ENCODE assay signal across 8 cellular contexts in the genomic region with DNA sequence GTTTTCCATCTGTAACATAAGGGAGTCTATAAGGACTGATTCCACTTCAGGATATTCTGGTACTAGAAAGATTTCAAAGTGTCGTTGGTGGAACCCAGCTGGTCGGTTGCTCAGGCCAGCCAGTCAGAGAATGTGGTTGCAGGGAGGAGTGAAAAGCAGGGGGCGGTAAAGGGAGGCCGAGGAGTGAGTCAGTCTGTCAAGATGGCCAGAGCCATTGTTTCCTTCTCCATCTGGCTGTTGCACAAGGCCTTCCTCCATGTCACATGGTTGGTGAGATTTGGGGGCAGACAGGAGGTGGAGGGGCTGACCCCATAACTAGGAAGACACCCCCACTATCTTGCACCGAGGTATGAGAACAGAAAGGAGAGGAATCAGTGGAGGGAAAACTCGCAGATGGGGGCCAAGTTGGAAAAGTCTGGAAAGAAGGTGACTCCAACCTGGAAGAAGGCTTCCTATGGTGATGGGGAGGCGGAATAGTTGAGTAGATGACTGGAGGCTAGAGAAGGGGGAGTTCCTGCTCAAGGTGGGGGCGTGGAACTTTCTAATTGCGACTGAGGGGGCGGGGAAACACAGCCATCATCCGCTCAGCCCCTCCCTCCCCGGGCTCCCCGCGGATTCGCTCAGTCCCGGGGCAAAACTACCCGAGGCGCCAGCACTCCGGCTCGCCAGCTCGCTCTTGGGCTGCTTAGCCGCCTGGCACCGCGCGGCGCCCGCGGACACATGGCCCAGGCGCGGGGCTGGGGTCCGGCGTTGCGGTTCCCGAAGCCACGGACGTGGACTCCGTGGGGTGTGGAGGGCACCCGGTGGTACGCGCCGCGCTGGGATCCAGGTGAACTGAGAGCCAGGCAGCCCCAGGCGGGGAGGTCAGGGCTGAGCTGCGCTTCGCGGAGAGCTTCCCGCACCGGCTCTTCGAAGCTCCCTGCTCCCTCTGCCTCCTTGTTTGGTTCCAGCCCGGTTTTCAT. TPM values are rescaled to one million over a fixed set of nuclear protein-coding genes. Genes with fewer than 3 reads are reported as not detected.
DNase-seq lines count a peak whose midpoint lies in the region; ATAC-seq, FAIRE-seq and TF ChIP-seq lines count a peak whose summit lies in the region.

No MANE protein-coding gene starts in this region.

- DNase-seq in GM10248 (ENCODE audit: extremely low spot score) = peak; percentile 25
- DNase-seq in NOMO-1 (lab: John Stamatoyannopoulos, UW; ENCODE audit: unreplicated experiment in 2 of 2) = peak; percentile 61 to 75
- no peak for DNase-seq in bronchial epithelial cell (ENCODE audit: low read depth)
- peak; percentile 58 for DNase-seq in lower lobe of right lung
- peak; percentile 73 for DNase-seq in upper lobe of right lung
- no peak for DNase-seq in NCI-H524 treated with DMSO at 0.1 percent for 48 hours (lab: John Stamatoyannopoulos, UW)

- POLR2A ChIA-PET in GM10248 (lab: Yijun Ruan, JAX) = no interaction called here

- H3K9me3 ChIP-seq in lower lobe of right lung = no peaks in the 10 kb centered on the region
- no peaks in the 10 kb centered on the region for H3K9me3 ChIP-seq in upper lobe of right lung

- peaks cover 24% of the 10 kb centered on the region for H3K4me1 ChIP-seq in lower lobe of right lung
- H3K4me1 ChIP-seq in upper lobe of right lung = peaks cover 15% of the 10 kb centered on the region

- CTCF ChIA-PET in GM10248 (lab: Yijun Ruan, JAX) = no interaction called here

- no peaks in the 10 kb centered on the region for H3K27me3 ChIP-seq in bronchial epithelial cell (ENCODE audit: control insufficient read depth, insufficient read depth, low read length)
- H3K27me3 ChIP-seq in lower lobe of right lung (ENCODE audit: low read depth) = no peaks in the 10 kb centered on the region
- no peaks in the 10 kb centered on the region for H3K27me3 ChIP-seq in upper lobe of right lung

- no peaks in the 10 kb centered on the region for H3K36me3 ChIP-seq in bronchial epithelial cell (ENCODE audit: control insufficient read depth, insufficient read depth, low read length)
- no peaks in the 10 kb centered on the region for H3K36me3 ChIP-seq in lower lobe of right lung
- no peaks in the 10 kb centered on the region for H3K36me3 ChIP-seq in upper lobe of right lung

- H3K4me3 ChIP-seq in bronchial epithelial cell (ENCODE audit: low read depth, low read length) = peak overlapping the region; percentile 23
- H3K4me3 ChIP-seq in lower lobe of right lung = peak overlapping the region; percentile 53
- H3K4me3 ChIP-seq in upper lobe of right lung = peak overlapping the region; percentile 50

- no peak for FAIRE-seq in bronchial epithelial cell (lab: Jason Lieb, UNC)

- TF ChIP-seq CTCF in GM10248 (IDR thresholded peaks at IDR 0.05; ENCODE audit: control extremely low read depth, extremely low read depth, low read depth, missing control alignments) = no peak
- TF ChIP-seq CTCF in bronchial epithelial cell (IDR thresholded peaks at IDR 0.05; ENCODE audit: insufficient read depth, low read length, severe bottlenecking) = no peak
- TF ChIP-seq CTCF in lower lobe of right lung (IDR thresholded peaks at IDR 0.05) = no peak
- peak; percentile 9 for TF ChIP-seq CTCF in upper lobe of right lung (IDR thresholded peaks at IDR 0.05)

- ATAC-seq in lower lobe of right lung (peak; percentile 64 to 78), upper lobe of right lung (peak; percentile 71), HG03175 (IDR thresholded peaks at IDR 0.05; ENCODE audit: unreplicated experiment) (no peak), HG02870 (IDR thresholded peaks at IDR 0.05; ENCODE audit: unreplicated experiment) (no peak)

- H3K27ac ChIP-seq in lower lobe of right lung (peak overlapping the region; percentile 78), upper lobe of right lung (peak overlapping the region; percentile 83)

- intact Hi-C loops in lower lobe of right lung (cut with DNase I) = no loop called here
- intact Hi-C loops in upper lobe of right lung (cut with DNase I) = no loop called here

RNA-seq across cellular contexts. Expression of a gene that starts 38.5 kb away (rescaled TPM):
- not detected in 2 replicates for total RNA-seq in bronchial epithelial cell
- total RNA-seq in lower lobe of right lung = 36.5 TPM
- total RNA-seq in upper lobe of right lung = 39.4 TPM

Comparison
In these comparisons a context has a peak if more than half of its experiments do, and no peak if none do; other contexts are left out.
1. DNase-seq: peak in GM10248 (single experiment), NOMO-1 (2 of 2), lower lobe of right lung (single experiment) and upper lobe of right lung (single experiment); none in bronchial epithelial cell (single experiment) and NCI-H524 treated with DMSO at 0.1 percent for 48 hours (single experiment).
2. ATAC-seq: peak in lower lobe of right lung (2 of 2) and upper lobe of right lung (single experiment); none in HG03175 (single experiment) and HG02870 (single experiment).
3. RNA of a gene that starts 38.5 kb away (total RNA-seq): 39.4 TPM in upper lobe of right lung (single experiment) and 36.5 TPM in lower lobe of right lung (single experiment); not detected in bronchial epithelial cell; every median in the first group is over 10 times any median in the second.
4. Peak in every context shown above with its lines, with median percentiles within 50 percentile points of each other: H3K4me3 ChIP-seq.